17 cellular contexts compared by ENCODE assay signal in the genomic region with DNA sequence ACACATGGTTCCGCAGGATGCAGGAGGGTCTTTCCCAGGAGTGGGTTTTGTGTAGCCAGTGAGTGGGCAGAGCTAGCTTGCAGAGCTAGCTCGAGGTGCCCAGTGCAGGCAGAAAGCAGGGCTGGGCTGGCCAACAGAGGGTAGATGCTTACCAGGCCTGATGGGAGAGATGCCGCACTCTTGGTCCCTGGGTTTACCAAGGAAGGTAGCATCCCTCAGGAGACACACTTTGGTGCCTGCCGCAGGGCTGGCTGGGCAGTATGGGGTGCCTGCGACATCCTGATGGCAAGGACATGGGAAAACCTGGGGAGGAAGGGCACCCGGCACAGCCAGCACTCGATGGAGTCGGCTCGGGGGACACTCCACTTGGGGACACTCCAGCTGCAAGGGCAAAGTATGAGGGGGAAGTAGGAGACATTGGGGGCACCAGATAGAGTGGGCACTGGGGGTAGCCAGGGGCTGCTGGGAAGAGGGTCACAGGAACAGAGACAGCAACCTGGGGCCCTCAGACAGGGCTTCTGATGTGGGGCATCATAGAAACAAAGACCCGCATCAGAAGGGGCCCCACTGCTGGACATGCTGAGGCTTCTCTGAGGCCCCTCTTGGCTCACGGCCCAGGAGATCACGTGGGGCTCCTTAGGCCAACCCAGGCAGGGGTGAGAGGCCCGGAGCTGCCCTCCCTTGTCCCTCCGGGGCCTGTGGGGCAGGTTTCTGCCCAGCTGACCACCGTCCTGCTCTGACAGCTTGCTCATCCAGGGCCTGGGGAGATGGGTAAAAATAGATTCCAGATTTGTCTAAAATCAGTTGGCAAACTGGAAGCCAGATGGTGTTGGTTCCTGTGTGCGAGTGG.
A peak's percentile ranks its signal among the peaks of the same experiment; 100 is the strongest.
DNase-seq lines count a peak whose midpoint lies in the region; ATAC-seq and TF ChIP-seq lines count a peak whose summit lies in the region.
"Had no signal": no experiment of that assay in that cellular context is flagged by ENCODE, and none has a peak within 500 bp of the region (broad histone marks: within the 10 kb centered on the region; RNA-seq: fewer than 3 reads in every experiment).

No MANE protein-coding gene starts in this region.

- H3K4me3 ChIP-seq in choroid plexus epithelial cell (ENCODE audit: low read depth, low read length) = no peak overlapping the region
- no peak overlapping the region for H3K4me3 ChIP-seq in aorta (ENCODE audit: low read length in 2 of 2)
- H3K4me3 ChIP-seq: tibial artery had no signal

- no peaks in the 10 kb centered on the region for H3K9me3 Mint-ChIP-seq in natural killer cell treated with Interleukin-12 subunit alpha and Interleukin-12 subunit beta and Interleukin-15 and Interleukin-18, amount 100 ng/mL, for 72 hours
- no peaks in the 10 kb centered on the region for H3K9me3 Mint-ChIP-seq in natural killer cell
- H3K9me3 Mint-ChIP-seq in activated T-helper 17 cell treated with anti-CD3 and anti-CD28 coated beads, Interleukin-2, amount 50 U/mL, for 72 hours = no peaks in the 10 kb centered on the region
- H3K9me3 Mint-ChIP-seq: activated naive CD4-positive, alpha-beta T cell treated with anti-CD3 and anti-CD28 coated beads, Interleukin-2, amount 50 U/mL, for 72 hours; naive B cell had no signal

- H3K4me1 ChIP-seq in aorta (ENCODE audit: control insufficient read depth in 1 of 2, insufficient read depth in 2 of 2, low read length in 2 of 2) = no peaks in the 10 kb centered on the region
- H3K4me1 ChIP-seq: tibial artery had no signal

- no peaks in the 10 kb centered on the region for H3K27me3 ChIP-seq in aorta (ENCODE audit: control insufficient read depth in 1 of 2, insufficient read depth in 2 of 2, low read length in 1 of 2)
- H3K27me3 ChIP-seq: tibial artery had no signal

- ATAC-seq in natural killer cell treated with Interleukin-12 subunit alpha and Interleukin-12 subunit beta and Interleukin-15 and Interleukin-18, amount 100 ng/mL, for 72 hours = no peak
- ATAC-seq in natural killer cell = no peak
- no peak for ATAC-seq in aorta (ENCODE audit: low FRiP score)
- ATAC-seq in GM18868 (IDR thresholded peaks at IDR 0.05; ENCODE audit: unreplicated experiment) = no peak
- no peak for ATAC-seq in activated T-helper 17 cell treated with anti-CD3 and anti-CD28 coated beads, Interleukin-2, amount 50 U/mL, for 72 hours (replicated peaks)
- ATAC-seq: activated naive CD4-positive, alpha-beta T cell treated with anti-CD3 and anti-CD28 coated beads, Interleukin-2, amount 50 U/mL, for 72 hours; left colon had no signal

- H3K9me3 ChIP-seq in aorta (ENCODE audit: control insufficient read depth, low read length) = no peaks in the 10 kb centered on the region
- H3K9me3 ChIP-seq: tibial artery had no signal

- H3K4me1 Mint-ChIP-seq in natural killer cell treated with Interleukin-12 subunit alpha and Interleukin-12 subunit beta and Interleukin-15 and Interleukin-18, amount 100 ng/mL, for 72 hours (ENCODE audit: low read depth in 2 of 2) = no peaks in the 10 kb centered on the region
- H3K4me1 Mint-ChIP-seq in natural killer cell = no peaks in the 10 kb centered on the region
- H3K4me1 Mint-ChIP-seq in activated T-helper 17 cell treated with anti-CD3 and anti-CD28 coated beads, Interleukin-2, amount 50 U/mL, for 72 hours = no peaks in the 10 kb centered on the region

- intact Hi-C loops in natural killer cell (cut with micrococcal nuclease) = no loop called here
- intact Hi-C loops in aorta (cut with DNase I) = no loop called here

- TF ChIP-seq CTCF in natural killer cell (IDR thresholded peaks at IDR 0.05) (no peak), choroid plexus epithelial cell (conservative IDR thresholded peaks at IDR 0.05; ENCODE audit: low read depth, low read length) (no peak)

- peak; percentile 54 for DNase-seq in natural killer cell treated with Interleukin-12 subunit alpha and Interleukin-12 subunit beta and Interleukin-15 and Interleukin-18, amount 100 ng/mL, for 72 hours (ENCODE audit: low spot score)
- DNase-seq in natural killer cell = no peak
- DNase-seq in choroid plexus epithelial cell (ENCODE audit: low read depth) = peak; percentile 12
- DNase-seq in left kidney (ENCODE audit: low read depth, low spot score) = peak; percentile 41
- peak; percentile 32 to 73 for DNase-seq in aorta
- no peak for DNase-seq in HT-29 (ENCODE audit: low spot score)
- DNase-seq: ACHN; activated CD4-positive, alpha-beta T cell treated with anti-CD3 and anti-CD28 coated beads for 48 hours; naive B cell; SHP77 treated with DMSO at 0.1 percent for 48 hours; stimulated activated CD4-positive, alpha-beta T cell treated with anti-CD3 and anti-CD28 coated beads, Interleukin-1b, Interleukin-23, amount 100 ng/mL, for 48 hours; T1000 had no signal

- no peaks in the 10 kb centered on the region for H3K36me3 ChIP-seq in aorta (ENCODE audit: control insufficient read depth in 1 of 2, insufficient read depth in 2 of 2, low read length in 1 of 2)
- H3K36me3 ChIP-seq: tibial artery had no signal

- H3K27ac Mint-ChIP-seq in natural killer cell treated with Interleukin-12 subunit alpha and Interleukin-12 subunit beta and Interleukin-15 and Interleukin-18, amount 100 ng/mL, for 72 hours = no peak overlapping the region
- H3K27ac Mint-ChIP-seq in natural killer cell = no peak overlapping the region
- no peak overlapping the region for H3K27ac Mint-ChIP-seq in activated T-helper 17 cell treated with anti-CD3 and anti-CD28 coated beads, Interleukin-2, amount 50 U/mL, for 72 hours
- H3K27ac Mint-ChIP-seq: naive B cell had no signal

- H3K36me3 Mint-ChIP-seq in natural killer cell treated with Interleukin-12 subunit alpha and Interleukin-12 subunit beta and Interleukin-15 and Interleukin-18, amount 100 ng/mL, for 72 hours = no peaks in the 10 kb centered on the region
- no peaks in the 10 kb centered on the region for H3K36me3 Mint-ChIP-seq in natural killer cell
- no peaks in the 10 kb centered on the region for H3K36me3 Mint-ChIP-seq in activated T-helper 17 cell treated with anti-CD3 and anti-CD28 coated beads, Interleukin-2, amount 50 U/mL, for 72 hours (ENCODE audit: low read depth)
- H3K36me3 Mint-ChIP-seq: activated naive CD4-positive, alpha-beta T cell treated with anti-CD3 and anti-CD28 coated beads, Interleukin-2, amount 50 U/mL, for 72 hours; naive B cell had no signal

- H3K4me3 Mint-ChIP-seq in natural killer cell treated with Interleukin-12 subunit alpha and Interleukin-12 subunit beta and Interleukin-15 and Interleukin-18, amount 100 ng/mL, for 72 hours = no peak overlapping the region
- H3K4me3 Mint-ChIP-seq in natural killer cell = no peak overlapping the region
- H3K4me3 Mint-ChIP-seq in activated T-helper 17 cell treated with anti-CD3 and anti-CD28 coated beads, Interleukin-2, amount 50 U/mL, for 72 hours = no peak overlapping the region

- 67 to 75% methylated on average over 15 to 16 of the region's 16 CpGs for WGBS in aorta, 2 donors

- H3K27me3 Mint-ChIP-seq in natural killer cell treated with Interleukin-12 subunit alpha and Interleukin-12 subunit beta and Interleukin-15 and Interleukin-18, amount 100 ng/mL, for 72 hours = no peaks in the 10 kb centered on the region
- no peaks in the 10 kb centered on the region for H3K27me3 Mint-ChIP-seq in natural killer cell (ENCODE audit: low read depth in 2 of 2)
- no peaks in the 10 kb centered on the region for H3K27me3 Mint-ChIP-seq in activated T-helper 17 cell treated with anti-CD3 and anti-CD28 coated beads, Interleukin-2, amount 50 U/mL, for 72 hours

- no peak overlapping the region for H3K27ac ChIP-seq in aorta (ENCODE audit: low read depth in 1 of 2, low read length in 2 of 2)
- H3K27ac ChIP-seq: tibial artery had no signal

Comparison
In these comparisons a context has a peak if more than half of its experiments do, and no peak if none do; other contexts are left out.
1. DNase-seq: peak in natural killer cell treated with Interleukin-12 subunit alpha and Interleukin-12 subunit beta and Interleukin-15 and Interleukin-18, amount 100 ng/mL, for 72 hours (single experiment), choroid plexus epithelial cell (single experiment), left kidney (single experiment) and aorta (2 of 2); none in natural killer cell (single experiment) and HT-29 (single experiment).